In genomic region chr3:146468234-146468931, GRCh38 we compare ENCODE assay signal across 1 cellular context.
TF ChIP-seq lines count a peak whose summit lies in the region.

No MANE protein-coding gene starts in this region.

TF ChIP-seq in GM23338, 12 proteins besides CTCF, POLR2A, EP300 and RAD21 (continued from another document):
- TF ChIP-seq, protein P1, sequence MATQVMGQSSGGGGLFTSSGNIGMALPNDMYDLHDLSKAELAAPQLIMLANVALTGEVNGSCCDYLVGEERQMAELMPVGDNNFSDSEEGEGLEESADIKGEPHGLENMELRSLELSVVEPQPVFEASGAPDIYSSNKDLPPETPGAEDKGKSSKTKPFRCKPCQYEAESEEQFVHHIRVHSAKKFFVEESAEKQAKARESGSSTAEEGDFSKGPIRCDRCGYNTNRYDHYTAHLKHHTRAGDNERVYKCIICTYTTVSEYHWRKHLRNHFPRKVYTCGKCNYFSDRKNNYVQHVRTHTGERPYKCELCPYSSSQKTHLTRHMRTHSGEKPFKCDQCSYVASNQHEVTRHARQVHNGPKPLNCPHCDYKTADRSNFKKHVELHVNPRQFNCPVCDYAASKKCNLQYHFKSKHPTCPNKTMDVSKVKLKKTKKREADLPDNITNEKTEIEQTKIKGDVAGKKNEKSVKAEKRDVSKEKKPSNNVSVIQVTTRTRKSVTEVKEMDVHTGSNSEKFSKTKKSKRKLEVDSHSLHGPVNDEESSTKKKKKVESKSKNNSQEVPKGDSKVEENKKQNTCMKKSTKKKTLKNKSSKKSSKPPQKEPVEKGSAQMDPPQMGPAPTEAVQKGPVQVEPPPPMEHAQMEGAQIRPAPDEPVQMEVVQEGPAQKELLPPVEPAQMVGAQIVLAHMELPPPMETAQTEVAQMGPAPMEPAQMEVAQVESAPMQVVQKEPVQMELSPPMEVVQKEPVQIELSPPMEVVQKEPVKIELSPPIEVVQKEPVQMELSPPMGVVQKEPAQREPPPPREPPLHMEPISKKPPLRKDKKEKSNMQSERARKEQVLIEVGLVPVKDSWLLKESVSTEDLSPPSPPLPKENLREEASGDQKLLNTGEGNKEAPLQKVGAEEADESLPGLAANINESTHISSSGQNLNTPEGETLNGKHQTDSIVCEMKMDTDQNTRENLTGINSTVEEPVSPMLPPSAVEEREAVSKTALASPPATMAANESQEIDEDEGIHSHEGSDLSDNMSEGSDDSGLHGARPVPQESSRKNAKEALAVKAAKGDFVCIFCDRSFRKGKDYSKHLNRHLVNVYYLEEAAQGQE (IDR thresholded peaks at IDR 0.05; ENCODE audit: unreplicated experiment) = no peak
- TF ChIP-seq ZNF462 (CRISPR knock-in tag; IDR thresholded peaks at IDR 0.05) (no peak), POLR2AphosphoS5 (IDR thresholded peaks at IDR 0.05; ENCODE audit: low read depth) (no peak), EZH2 (IDR thresholded peaks at IDR 0.05; ENCODE audit: low read depth, unreplicated experiment) (no peak), EZH2phosphoT487 (IDR thresholded peaks at IDR 0.05; ENCODE audit: unreplicated experiment) (no peak), NANOG (IDR thresholded peaks at IDR 0.05; ENCODE audit: borderline replicate concordance) (no peak), ZNF114 (CRISPR knock-in tag; IDR thresholded peaks at IDR 0.05) (no peak), ZNF331 (CRISPR knock-in tag; IDR thresholded peaks at IDR 0.05; ENCODE audit: low read depth) (no peak), STAT1 (IDR thresholded peaks at IDR 0.05; ENCODE audit: unreplicated experiment) (no peak)
- TF ChIP-seq, protein P2, sequence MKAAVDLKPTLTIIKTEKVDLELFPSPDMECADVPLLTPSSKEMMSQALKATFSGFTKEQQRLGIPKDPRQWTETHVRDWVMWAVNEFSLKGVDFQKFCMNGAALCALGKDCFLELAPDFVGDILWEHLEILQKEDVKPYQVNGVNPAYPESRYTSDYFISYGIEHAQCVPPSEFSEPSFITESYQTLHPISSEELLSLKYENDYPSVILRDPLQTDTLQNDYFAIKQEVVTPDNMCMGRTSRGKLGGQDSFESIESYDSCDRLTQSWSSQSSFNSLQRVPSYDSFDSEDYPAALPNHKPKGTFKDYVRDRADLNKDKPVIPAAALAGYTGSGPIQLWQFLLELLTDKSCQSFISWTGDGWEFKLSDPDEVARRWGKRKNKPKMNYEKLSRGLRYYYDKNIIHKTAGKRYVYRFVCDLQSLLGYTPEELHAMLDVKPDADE (IDR thresholded peaks at IDR 0.05) = no peak
TF ChIP-seq in GM23338: peak in this region for 0.
